ENCODE assay signal across 8 cellular contexts in the genomic region with DNA sequence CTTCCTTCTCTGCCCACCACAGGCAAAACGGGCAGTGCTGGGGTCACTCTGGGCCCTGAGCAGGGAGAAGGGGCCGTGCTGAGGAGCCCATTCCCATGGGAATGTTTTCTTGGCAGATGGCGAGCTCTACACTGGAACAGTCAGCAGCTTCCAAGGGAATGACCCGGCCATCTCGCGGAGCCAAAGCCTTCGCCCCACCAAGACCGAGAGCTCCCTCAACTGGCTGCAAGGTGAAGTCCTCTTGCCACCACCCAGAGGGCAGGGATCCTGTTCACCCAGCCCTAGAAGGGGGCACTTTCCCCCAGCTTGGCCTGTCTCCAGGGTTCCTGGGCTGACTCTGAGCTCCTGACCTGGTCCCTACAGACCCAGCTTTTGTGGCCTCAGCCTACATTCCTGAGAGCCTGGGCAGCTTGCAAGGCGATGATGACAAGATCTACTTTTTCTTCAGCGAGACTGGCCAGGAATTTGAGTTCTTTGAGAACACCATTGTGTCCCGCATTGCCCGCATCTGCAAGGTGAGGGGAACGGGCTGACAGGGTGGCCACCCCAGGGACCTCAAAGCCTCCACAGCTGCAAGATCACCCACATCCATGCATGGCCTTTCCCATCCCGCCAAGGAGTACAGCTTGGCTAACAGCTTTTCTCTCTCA. TPM values are rescaled to one million over a fixed set of nuclear protein-coding genes. Genes with fewer than 3 reads are reported as not detected.
DNase-seq lines count a peak whose midpoint lies in the region; ATAC-seq and TF ChIP-seq lines count a peak whose summit lies in the region.

No MANE protein-coding gene starts in this region.

- TF ChIP-seq CTCF in right lobe of liver (IDR thresholded peaks at IDR 0.05) (peak; percentile 65 to 88 (median 79)), thoracic aorta (IDR thresholded peaks at IDR 0.05) (peak; percentile 77)

- peak; percentile 85 to 97 (median 92) for ATAC-seq in right lobe of liver
- ATAC-seq in thoracic aorta (ENCODE audit: insufficient number of reproducible peaks, low FRiP score, low read depth), result peak; percentile 80
- no peak for ATAC-seq in HG02642 (IDR thresholded peaks at IDR 0.05; ENCODE audit: poor library complexity, unreplicated experiment)

- peak overlapping the region in 2 of 3 donors; percentile 50 to 63 for H3K27ac ChIP-seq in right lobe of liver
- H3K27ac ChIP-seq in thoracic aorta, result peak overlapping the region in 1 of 2 donors; percentile 61

- no peaks in the 10 kb centered on the region for H3K9me3 ChIP-seq in right lobe of liver
- no peaks in the 10 kb centered on the region for H3K9me3 ChIP-seq in thoracic aorta

- H3K4me3 ChIP-seq in right lobe of liver, result no peak overlapping the region
- H3K4me3 ChIP-seq in thoracic aorta, result no peak overlapping the region

- H3K27me3 ChIP-seq in right lobe of liver, result no peaks in the 10 kb centered on the region
- no peaks in the 10 kb centered on the region for H3K27me3 ChIP-seq in thoracic aorta (replicated peaks; ENCODE audit: insufficient read depth)

- H3K4me1 ChIP-seq in right lobe of liver (peaks cover 0 to 11% (median 0%) of the 10 kb centered on the region in 4 donors), thoracic aorta (ENCODE audit: control insufficient read depth in 1 of 2, low read depth in 2 of 2) (peaks cover 3 to 11% of the 10 kb centered on the region in 2 donors)

- 35% methylated on average over 4 of the region's 14 CpGs for WGBS in right lobe of liver (ENCODE audit: insufficient coverage, low coverage, low lambda C conversion rate, missing lambda C conversion rate)

- intact Hi-C loops in right lobe of liver (cut with DNase I), result loop anchor here in 1 of 2 donors (10.0 kb wide), 1 partner anchor 77 kb away; no protein-coding TSS in a partner anchor

- DNase-seq in NCI-H1092 treated with DMSO at 0.1 percent for 48 hours (lab: John Stamatoyannopoulos, UW), result peak; percentile 54
- DNase-seq in NCI-H1092 (lab: John Stamatoyannopoulos, UW), result no peak
- peak; percentile 97 for DNase-seq in HuH-7.5 (ENCODE audit: low spot score)
- peak; percentile 70 for DNase-seq in RPMI7951 (ENCODE audit: low read depth)
- DNase-seq in dermis blood vessel endothelial cell, result peak; percentile 91
- DNase-seq in right lobe of liver, result peak; percentile 77 to 88 (median 87)
- DNase-seq in thoracic aorta (ENCODE audit: low spot score), result peak; percentile 50

- H3K36me3 ChIP-seq in right lobe of liver (peaks cover 4 to 52% (median 25%) of the 10 kb centered on the region in 4 donors), thoracic aorta (peaks cover 27% of the 10 kb centered on the region)

- TF ChIP-seq POLR2A in right lobe of liver (IDR thresholded peaks at IDR 0.05), result no peak

RNA-seq across cellular contexts. Expression of a gene that starts 12.4 kb away (rescaled TPM):
- total RNA-seq in RPMI7951 (2014; rRNA removed; shearing (Covaris generic)), result 86.9 and 92.3 TPM in 2 replicates
- total RNA-seq in dermis blood vessel endothelial cell, result 22.5 and 26.2 TPM in 2 replicates
- 10 to 100 TPM; 43.4 to 83.0 (median 51.0) TPM for total RNA-seq in right lobe of liver
- total RNA-seq in thoracic aorta, result 10 to 100 TPM; 18.0 to 35.6 TPM

RNA-seq across cellular contexts. Expression of a gene that starts 12.6 kb away (rescaled TPM):
- 4.3 and 5.9 TPM in 2 replicates for total RNA-seq in RPMI7951 (2014; rRNA removed; shearing (Covaris generic))
- total RNA-seq in dermis blood vessel endothelial cell (11.7 and 13.6 TPM in 2 replicates), right lobe of liver (10 to 100 TPM in 2 of 6 experiments, 1 to 10 TPM in 4; 3.6 to 13.6 (median 7.3) TPM), thoracic aorta (10 to 100 TPM in 1 of 2 donors, 1 to 10 TPM in 1; 5.0 to 23.4 TPM)

RNA-seq across cellular contexts. Expression of a gene that starts 20.2 kb away (rescaled TPM):
- 18.1 and 20.9 TPM in 2 replicates for total RNA-seq in RPMI7951 (2014; rRNA removed; shearing (Covaris generic))
- total RNA-seq in dermis blood vessel endothelial cell, result 6.3 and 9.4 TPM in 2 replicates
- 10 to 100 TPM; 17.1 to 67.7 (median 20.3) TPM for total RNA-seq in right lobe of liver
- 10 to 100 TPM; 26.9 to 38.4 TPM for total RNA-seq in thoracic aorta

RNA-seq across cellular contexts. Expression of a gene that starts 28.0 kb away (rescaled TPM):
- not detected in 2 replicates for total RNA-seq in RPMI7951 (2014; rRNA removed; shearing (Covaris generic))
- total RNA-seq in dermis blood vessel endothelial cell (0.09 and 0.17 TPM in 2 replicates), right lobe of liver (under 1 TPM in 2 of 6 experiments, not detected in 4; 0.13 to 0.46 TPM), thoracic aorta (not detected)

RNA-seq across cellular contexts. Expression of a gene that starts 44.1 kb away (rescaled TPM):
- total RNA-seq in RPMI7951 (2014; rRNA removed; shearing (Covaris generic)), result 80.3 and 83.4 TPM in 2 replicates
- total RNA-seq in dermis blood vessel endothelial cell (68.1 and 92.9 TPM in 2 replicates), right lobe of liver (10 to 100 TPM; 24.0 to 29.5 (median 26.4) TPM), thoracic aorta (10 to 100 TPM; 63.5 to 97.5 TPM)
